Comparison of ENCODE assay signal across 11 cellular contexts in genomic region chr4:17762705-17763104, GRCh38. TPM values are rescaled to one million over a fixed set of nuclear protein-coding genes. Genes with fewer than 3 reads are reported as not detected.
DNase-seq lines count a peak whose midpoint lies in the region; ATAC-seq, FAIRE-seq and TF ChIP-seq lines count a peak whose summit lies in the region.
"Had no signal": no experiment of that assay in that cellular context is flagged by ENCODE, and none has a peak within 500 bp of the region (broad histone marks: within the 10 kb centered on the region; RNA-seq: fewer than 3 reads in every experiment).

No MANE protein-coding gene starts in this region.

- 62 to 64% methylated on average over 1 of the region's 1 CpG for WGBS in GM23248 (ENCODE audit: low coverage in 1 of 2, low lambda C conversion rate in 2 of 2, missing lambda C conversion rate in 2 of 2), 2 experiments
- WGBS in gastroesophageal sphincter (ENCODE audit: low coverage in 1 of 2), 2 donors: 83% methylated on average over 1 of the region's 1 CpG; no CpG with 5 or more reads in 1 of the 2 donors

- no peak overlapping the region for H2AFZ ChIP-seq in GM23248

- TF ChIP-seq POLR2A in gastroesophageal sphincter (IDR thresholded peaks at IDR 0.05): no peak

- in situ Hi-C loops in GM23248 (cut with MboI): no loop called here

- H3K9me2 ChIP-seq in GM23248 (ENCODE audit: insufficient read depth): no peaks in the 10 kb centered on the region

- H3K9me3 ChIP-seq in GM23248 (ENCODE audit: low read depth) (no peaks in the 10 kb centered on the region), gastroesophageal sphincter (peaks cover 0 to 8% (median 0%) of the 10 kb centered on the region in 3 donors)
- H3K9me3 ChIP-seq: right atrium auricular region had no signal

- H3K4me1 ChIP-seq in GM23248 (ENCODE audit: insufficient read depth): no peaks in the 10 kb centered on the region
- H3K4me1 ChIP-seq in gastroesophageal sphincter: no peaks in the 10 kb centered on the region
- H3K4me1 ChIP-seq: right atrium auricular region had no signal

- H3K27me3 ChIP-seq in GM23248 (replicated peaks; ENCODE audit: insufficient read depth): no peaks in the 10 kb centered on the region; the same call in none of the 2 replicates
- H3K27me3 ChIP-seq in gastroesophageal sphincter: no peaks in the 10 kb centered on the region
- H3K27me3 ChIP-seq: right atrium auricular region had no signal

- H3K4me3 ChIP-seq in GM23248 (no peak overlapping the region), fibroblast of villous mesenchyme (ENCODE audit: low read depth, low read length) (no peak overlapping the region), gastroesophageal sphincter (no peak overlapping the region)
- H3K4me3 ChIP-seq: right atrium auricular region had no signal

- H3K36me3 ChIP-seq in GM23248 (ENCODE audit: low read depth) (no peaks in the 10 kb centered on the region), gastroesophageal sphincter (no peaks in the 10 kb centered on the region)
- H3K36me3 ChIP-seq: right atrium auricular region had no signal

- no peak overlapping the region for H3K4me2 ChIP-seq in GM23248 (ENCODE audit: unreplicated experiment)

- H3K79me2 ChIP-seq in GM23248 (ENCODE audit: insufficient read depth): no peaks in the 10 kb centered on the region

- H3F3A ChIP-seq in GM23248 (ENCODE audit: insufficient read depth): no peaks in the 10 kb centered on the region

- no peak for ATAC-seq in gastroesophageal sphincter
- ATAC-seq: stimulated activated naive CD8-positive, alpha-beta T cell treated with anti-CD3 and anti-CD28 coated beads, Interleukin-15, amount 100 ng/mL, for 72 hours had no signal

- no peaks in the 10 kb centered on the region for H4K20me1 ChIP-seq in GM23248 (ENCODE audit: insufficient read depth)

- FAIRE-seq in urothelium cell line (lab: Jason Lieb, UNC): no peak

- H3K27ac ChIP-seq in GM23248 (no peak overlapping the region), gastroesophageal sphincter (no peak overlapping the region)
- H3K27ac ChIP-seq: right atrium auricular region had no signal

- H3K9ac ChIP-seq in GM23248: no peak overlapping the region

- DNase-seq in AG20443 (ENCODE audit: low spot score) (peak; percentile 18), GM23248 (peak; percentile 59), RKO (ENCODE audit: low spot score) (peak; percentile 44), fibroblast of villous mesenchyme (ENCODE audit: low read depth) (peak; percentile 37), posterior vena cava (ENCODE audit: low spot score) (no peak), urothelium cell line (ENCODE audit: low spot score) (no peak), middle frontal gyrus (ENCODE audit: extremely low spot score, low spot score) (no peak)
- DNase-seq: activated naive CD4-positive, alpha-beta T cell treated with anti-CD3 and anti-CD28 coated beads, Interleukin-2, amount 10 ng/mL, durations not matched to agents 7 days and 5 days; stimulated activated naive CD8-positive, alpha-beta T cell treated with anti-CD3 and anti-CD28 coated beads, Interleukin-15, amount 100 ng/mL, for 72 hours had no signal

- TF ChIP-seq CTCF in fibroblast of villous mesenchyme (IDR thresholded peaks at IDR 0.05; ENCODE audit: insufficient read depth, low read depth, low read length) (peak; percentile 39), gastroesophageal sphincter (IDR thresholded peaks at IDR 0.05) (no peak)

- TF ChIP-seq EP300 in gastroesophageal sphincter (IDR thresholded peaks at IDR 0.05): no peak

- intact Hi-C loops in posterior vena cava (cut with DNase I): no loop called here

RNA-seq across cellular contexts. Expression of gene FAM184B, which starts 18.7 kb away (rescaled TPM):
- total RNA-seq in GM23248 (2014; rRNA removed; shearing (Covaris generic)): not detected in 2 replicates
- polyA plus RNA-seq in GM23248 (2016; fragmentation: Nextera tagmentation; extraction: Ambion mirVana): 0.04 and 0.06 TPM in 2 replicates
- total RNA-seq in fibroblast of villous mesenchyme (under 0.01 TPM in 1 of 2 replicates, not detected in the other), posterior vena cava (not detected), gastroesophageal sphincter (under 1 TPM in 1 of 4 donors, not detected in 3; under 0.01 TPM)
- total RNA-seq: right atrium auricular region had no signal

RNA-seq across cellular contexts. Expression of gene DCAF16, which starts 47.9 kb away (rescaled TPM):
- total RNA-seq in GM23248 (2014; rRNA removed; shearing (Covaris generic)): 22.1 and 24.4 TPM in 2 replicates
- 11.2 and 11.8 TPM in 2 replicates for polyA plus RNA-seq in GM23248 (2016; fragmentation: Nextera tagmentation; extraction: Ambion mirVana)
- total RNA-seq in fibroblast of villous mesenchyme (21.2 and 23.8 TPM in 2 replicates), posterior vena cava (10 to 100 TPM; 25.1 to 25.9 TPM), gastroesophageal sphincter (10 to 100 TPM; 20.8 to 36.4 (median 23.8) TPM)

RNA-seq across cellular contexts. Expression of gene NCAPG, which starts 48.1 kb away (rescaled TPM):
- total RNA-seq in GM23248 (2014; rRNA removed; shearing (Covaris generic)): 15.6 and 18.5 TPM in 2 replicates
- polyA plus RNA-seq in GM23248 (2016; fragmentation: Nextera tagmentation; extraction: Ambion mirVana): 13.1 and 14.0 TPM in 2 replicates
- total RNA-seq in fibroblast of villous mesenchyme: 17.4 and 32.8 TPM in 2 replicates
- under 1 TPM; 0.10 to 0.74 TPM for total RNA-seq in posterior vena cava
- 1 to 10 TPM in 2 of 4 donors, not detected in 2; 1.4 to 3.0 TPM for total RNA-seq in gastroesophageal sphincter

Comparison
In these comparisons a context has a peak if more than half of its experiments do, and no peak if none do; other contexts are left out.
1. DNase-seq: peak in AG20443 (single experiment), GM23248 (single experiment), RKO (single experiment) and fibroblast of villous mesenchyme (single experiment); none in posterior vena cava (single experiment), urothelium cell line (single experiment) and middle frontal gyrus (single experiment).